ENCODE assay signal across 29 cellular contexts in the genomic region with DNA sequence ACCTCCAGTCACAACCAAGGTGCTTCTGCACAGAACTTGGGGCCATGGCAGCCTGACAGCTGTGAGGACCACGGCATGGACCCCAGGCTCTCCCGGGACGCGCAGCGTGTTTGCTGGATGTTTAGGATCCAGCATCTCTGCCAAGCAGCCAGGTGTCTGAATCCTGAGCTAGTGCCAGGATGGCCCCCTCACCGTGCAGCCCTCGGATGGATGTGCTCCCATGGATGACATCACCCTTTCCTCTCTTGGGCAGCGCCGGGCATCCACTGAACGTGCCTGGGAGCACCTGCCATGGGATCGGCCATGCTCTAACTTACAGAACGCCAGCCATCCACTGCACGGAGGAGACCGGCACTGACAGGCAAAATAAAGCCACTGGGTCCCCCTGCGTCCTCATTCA.
"Had no signal": no experiment of that assay in that cellular context is flagged by ENCODE, and none has a peak within 500 bp of the region (broad histone marks: within the 10 kb centered on the region; RNA-seq: fewer than 3 reads in every experiment).

No MANE protein-coding gene starts in this region.

- H3K4me3 ChIP-seq: gastrocnemius medialis, hepatocyte, right lobe of liver, skin epidermis, uterus had no signal

- H3K4me1 ChIP-seq: gastrocnemius medialis, right lobe of liver, uterus had no signal

- H3K9me3 ChIP-seq: gastrocnemius medialis, neutrophil, right lobe of liver, uterus had no signal

- H3K27me3 ChIP-seq: gastrocnemius medialis, hepatocyte, neutrophil, right lobe of liver, uterus had no signal

- ATAC-seq: effector memory CD8-positive, alpha-beta T cell; gastrocnemius medialis; left cardiac atrium; right lobe of liver; stimulated activated memory B cell treated with anti-CD40 and anti-IgM and Interleukin-4, amounts not matched to agents 10 μg/mL and 1 μg/mL and 100 μg/mL, for 72 hours; stimulated activated naive CD8-positive, alpha-beta T cell treated with anti-CD3 and anti-CD28 coated beads, Interleukin-15, amount 100 ng/mL, for 72 hours had no signal

- H3K36me3 ChIP-seq: uterus had no signal

- DNase-seq: activated CD4-positive, alpha-beta T cell treated with anti-CD3 and anti-CD28 coated beads for 4 hours; activated CD4-positive, alpha-beta T cell treated with anti-CD3 and anti-CD28 coated beads, Interleukin-2, amount 50 U/mL, for 48 hours; activated CD8-positive, alpha-beta memory T cell treated with anti-CD3 and anti-CD28 coated beads for 24 hours; activated effector memory CD4-positive, alpha-beta T cell treated with Interleukin-2 at 50 U/mL for 16 hours; activated naive CD4-positive, alpha-beta T cell treated with Interleukin-2 at 50 U/mL for 16 hours; activated naive CD8-positive, alpha-beta T cell treated with anti-CD3 and anti-CD28 coated beads, Interleukin-2, amount 10 ng/mL, durations not matched to agents 7 days and 5 days; amniotic stem cell; caudate nucleus; cortex of kidney; effector memory CD8-positive, alpha-beta T cell; erythroblast; gastrocnemius medialis; glutamatergic neuron; left cardiac atrium; mammary epithelial cell; naive B cell; nephron progenitor cell; stimulated activated CD4-positive, alpha-beta T cell treated with anti-CD3 and anti-CD28 coated beads, Interleukin-4, amount 100 ng/mL, for 4 hours; stimulated activated CD8-positive, alpha-beta memory T cell treated with anti-CD3 and anti-CD28 coated beads, Interleukin-4, amount 100 ng/mL, for 48 hours; stimulated activated naive CD8-positive, alpha-beta T cell treated with anti-CD3 and anti-CD28 coated beads, Interleukin-15, amount 100 ng/mL, for 72 hours; substantia nigra; T-helper 9 cell; uterus had no signal

- H3K27ac ChIP-seq: gastrocnemius medialis, hepatocyte, neutrophil, right lobe of liver, skin epidermis, uterus, VCaP had no signal
